Comparison of ENCODE assay signal across 20 cellular contexts in genomic region chr1:157176591-157177121, GRCh38.
DNase-seq lines count a peak whose midpoint lies in the region; ATAC-seq and TF ChIP-seq lines count a peak whose summit lies in the region.
"Had no signal": no experiment of that assay in that cellular context is flagged by ENCODE, and none has a peak within 500 bp of the region (broad histone marks: within the 10 kb centered on the region; RNA-seq: fewer than 3 reads in every experiment).

No MANE protein-coding gene starts in this region.

- no peaks in the 10 kb centered on the region for H3K36me3 ChIP-seq in BLaER1
- H3K36me3 ChIP-seq in OCI-LY3 (replicated peaks; ENCODE audit: low read depth, low read length) = no peaks in the 10 kb centered on the region
- H3K36me3 ChIP-seq: cardiac muscle cell, stomach had no signal

- H3K27me3 ChIP-seq in BLaER1 = no peaks in the 10 kb centered on the region
- peaks cover 33% of the 10 kb centered on the region for H3K27me3 ChIP-seq in OCI-LY3 (ENCODE audit: low read depth, low read length)
- H3K27me3 ChIP-seq: cardiac muscle cell had no signal

- no peak for TF ChIP-seq CTCF in OCI-LY3 (IDR thresholded peaks at IDR 0.05; ENCODE audit: low read depth, low read length)
- no peak for TF ChIP-seq CTCF in GM13976 (IDR thresholded peaks at IDR 0.05; ENCODE audit: borderline replicate concordance, control extremely low read depth, extremely low read depth, insufficient read depth, missing control alignments)

- ATAC-seq in GM19395 (IDR thresholded peaks at IDR 0.05; ENCODE audit: unreplicated experiment) (peak; percentile 57), HG02870 (IDR thresholded peaks at IDR 0.05; ENCODE audit: unreplicated experiment) (peak; percentile 50), GM18858 (IDR thresholded peaks at IDR 0.05; ENCODE audit: unreplicated experiment) (no peak), HG03280 (IDR thresholded peaks at IDR 0.05; ENCODE audit: unreplicated experiment) (no peak)
- ATAC-seq: A549, HepG2 had no signal

- in situ Hi-C loops in GM13976 (cut with MboI; ENCODE audit: low sequenced_read_pairs, unreplicated experiment) = no loop called here

- H2AFZ ChIP-seq in OCI-LY3 (ENCODE audit: low read depth, low read length) = no peak overlapping the region

- H3K9me3 ChIP-seq in BLaER1 (no peaks in the 10 kb centered on the region), OCI-LY3 (ENCODE audit: insufficient read depth, low read length) (no peaks in the 10 kb centered on the region)
- H3K9me3 ChIP-seq: A549, stomach had no signal

- H3K4me1 ChIP-seq in BLaER1 = peaks cover 71% of the 10 kb centered on the region
- H3K4me1 ChIP-seq in OCI-LY3 (ENCODE audit: low read length) = peaks cover 39% of the 10 kb centered on the region
- H3K4me1 ChIP-seq: A549, stomach had no signal

- H3K79me2 ChIP-seq in OCI-LY3 (ENCODE audit: low read length) = no peaks in the 10 kb centered on the region

- no peak overlapping the region for H3K4me3 ChIP-seq in BLaER1
- no peak overlapping the region for H3K4me3 ChIP-seq in OCI-LY3 (ENCODE audit: low read length)
- H3K4me3 ChIP-seq: A549, cardiac muscle cell, stomach had no signal

- H3K4me2 ChIP-seq in BLaER1 = peak overlapping the region; percentile 83
- peak overlapping the region; percentile 17; the same call in 1 of the 2 replicates for H3K4me2 ChIP-seq in OCI-LY3 (ENCODE audit: low read length)
- H3K4me2 ChIP-seq: A549 had no signal

- DNase-seq in GM13976 (ENCODE audit: low spot score) (no peak), AML-193 (lab: John Stamatoyannopoulos, UW) (no peak)
- DNase-seq: activated CD4-positive, alpha-beta T cell treated with anti-CD3 and anti-CD28 coated beads for 48 hours; activated naive CD8-positive, alpha-beta T cell treated with anti-CD3 and anti-CD28 coated beads for 36 hours; endodermal cell; foreskin melanocyte; immature natural killer cell; NCI-H1417; NCI-H510A treated with DMSO at 0.1 percent for 48 hours; stomach; T-helper 1 cell had no signal

- H3K27ac ChIP-seq in BLaER1 (0 out of 2 replicates have a peak overlapping the region, but pooled peaks have one; percentile 14), OCI-LY3 (ENCODE audit: low read length) (no peak overlapping the region)
- H3K27ac ChIP-seq: A549, cardiac muscle cell, stomach had no signal

- no peak overlapping the region for H3K9ac ChIP-seq in BLaER1
- no peak overlapping the region for H3K9ac ChIP-seq in OCI-LY3 (ENCODE audit: low read length)

- H4K20me1 ChIP-seq in BLaER1 = no peaks in the 10 kb centered on the region
- no peaks in the 10 kb centered on the region for H4K20me1 ChIP-seq in OCI-LY3 (ENCODE audit: insufficient read depth, low read length)

Comparison
In these comparisons a context has a peak if more than half of its experiments do, and no peak if none do; other contexts are left out.
1. ATAC-seq: peak in GM19395 (single experiment) and HG02870 (single experiment); none in GM18858 (single experiment) and HG03280 (single experiment).